In the genomic region with DNA sequence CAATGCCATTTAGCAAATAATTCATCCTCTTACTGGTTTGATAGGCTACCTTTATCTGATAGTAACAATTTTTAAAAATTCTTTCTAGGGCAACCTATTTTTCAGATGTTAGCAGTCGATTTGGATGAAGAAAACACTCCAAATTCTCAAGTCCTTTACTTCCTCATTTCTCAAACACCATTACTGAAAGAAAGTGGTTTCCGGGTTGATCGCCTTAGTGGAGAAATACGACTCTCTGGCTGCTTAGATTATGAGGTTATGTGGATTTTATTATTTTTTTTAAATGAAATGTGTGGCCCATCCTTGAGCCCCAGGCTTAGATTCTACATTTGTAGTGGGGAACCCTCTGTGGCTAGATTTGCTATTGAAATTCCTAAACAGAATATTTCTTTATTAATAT, we compare ENCODE assay signal across 1 cellular context.
TF ChIP-seq lines count a peak whose summit lies in the region.

No MANE protein-coding gene starts in this region.

TF ChIP-seq in SK-N-SH, 30 proteins besides CTCF, POLR2A, EP300 and RAD21:
- TF ChIP-seq MAX (IDR thresholded peaks at IDR 0.05; ENCODE audit: low read depth) (no peak), RXRA (IDR thresholded peaks at IDR 0.05; ENCODE audit: borderline replicate concordance, low read depth) (no peak), ZBTB33 (IDR thresholded peaks at IDR 0.05; ENCODE audit: borderline replicate concordance, low read depth) (no peak), CHD2 (IDR thresholded peaks at IDR 0.05; ENCODE audit: low read length, partially characterized antibody) (no peak), FOXM1 (IDR thresholded peaks at IDR 0.05; ENCODE audit: low read depth) (no peak), TEAD4 (IDR thresholded peaks at IDR 0.05; ENCODE audit: borderline replicate concordance, insufficient read depth) (no peak), GATA2 (CRISPR knock-in tag; IDR thresholded peaks at IDR 0.05) (no peak), MXI1 (IDR thresholded peaks at IDR 0.05; ENCODE audit: low read depth, low read length) (no peak), SMC3 (IDR thresholded peaks at IDR 0.05; ENCODE audit: low read depth, low read length) (no peak), USF2 (IDR thresholded peaks at IDR 0.05; ENCODE audit: borderline replicate concordance, low read depth, low read length) (no peak), JUND (IDR thresholded peaks at IDR 0.05) (no peak), RCOR1 (IDR thresholded peaks at IDR 0.05; ENCODE audit: low read length) (no peak), GABPA (IDR thresholded peaks at IDR 0.05; ENCODE audit: low read depth) (no peak), EZH2phosphoT487 (IDR thresholded peaks at IDR 0.05; ENCODE audit: borderline replicate concordance, low read depth) (no peak), REST (IDR thresholded peaks at IDR 0.05; ENCODE audit: low read depth, low read length) (no peak), TCF12 (IDR thresholded peaks at IDR 0.05) (no peak), SIN3A (IDR thresholded peaks at IDR 0.05; ENCODE audit: borderline replicate concordance, low read depth, low read length) (no peak)
- TF ChIP-seq, protein P1, sequence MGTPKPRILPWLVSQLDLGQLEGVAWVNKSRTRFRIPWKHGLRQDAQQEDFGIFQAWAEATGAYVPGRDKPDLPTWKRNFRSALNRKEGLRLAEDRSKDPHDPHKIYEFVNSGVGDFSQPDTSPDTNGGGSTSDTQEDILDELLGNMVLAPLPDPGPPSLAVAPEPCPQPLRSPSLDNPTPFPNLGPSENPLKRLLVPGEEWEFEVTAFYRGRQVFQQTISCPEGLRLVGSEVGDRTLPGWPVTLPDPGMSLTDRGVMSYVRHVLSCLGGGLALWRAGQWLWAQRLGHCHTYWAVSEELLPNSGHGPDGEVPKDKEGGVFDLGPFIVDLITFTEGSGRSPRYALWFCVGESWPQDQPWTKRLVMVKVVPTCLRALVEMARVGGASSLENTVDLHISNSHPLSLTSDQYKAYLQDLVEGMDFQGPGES (IDR thresholded peaks at IDR 0.05; ENCODE audit: low read depth, low read length) = no peak
- TF ChIP-seq, protein P2, sequence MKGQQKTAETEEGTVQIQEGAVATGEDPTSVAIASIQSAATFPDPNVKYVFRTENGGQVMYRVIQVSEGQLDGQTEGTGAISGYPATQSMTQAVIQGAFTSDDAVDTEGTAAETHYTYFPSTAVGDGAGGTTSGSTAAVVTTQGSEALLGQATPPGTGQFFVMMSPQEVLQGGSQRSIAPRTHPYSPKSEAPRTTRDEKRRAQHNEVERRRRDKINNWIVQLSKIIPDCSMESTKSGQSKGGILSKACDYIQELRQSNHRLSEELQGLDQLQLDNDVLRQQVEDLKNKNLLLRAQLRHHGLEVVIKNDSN (IDR thresholded peaks at IDR 0.05; ENCODE audit: borderline replicate concordance, low read depth) = no peak
